ENCODE assay signal across 9 cellular contexts in genomic region chr10:124694467-124695195, GRCh38. TPM values are rescaled to one million over a fixed set of nuclear protein-coding genes. Genes with fewer than 3 reads are reported as not detected.
DNase-seq lines count a peak whose midpoint lies in the region; ATAC-seq and TF ChIP-seq lines count a peak whose summit lies in the region.
"Had no signal": no experiment of that assay in that cellular context is flagged by ENCODE, and none has a peak within 500 bp of the region (broad histone marks: within the 10 kb centered on the region; RNA-seq: fewer than 3 reads in every experiment).

No MANE protein-coding gene starts in this region.

- peak in 1 of 7 experiments; percentile 38 for DNase-seq in CD8-positive, alpha-beta T cell
- peak; percentile 8 for DNase-seq in NCI-H69 (lab: John Stamatoyannopoulos, UW)
- no peak for DNase-seq in epithelial cell of prostate (ENCODE audit: low read depth, low spot score)
- DNase-seq in ovary: no peak
- no peak for DNase-seq in midbrain (lab: John Stamatoyannopoulos, UW)
- DNase-seq in hippocampal formation (lab: John Stamatoyannopoulos, UW): no peak

- no peaks in the 10 kb centered on the region for H3K27me3 ChIP-seq in CD8-positive, alpha-beta T cell (ENCODE audit: insufficient read depth, low read length)
- H3K27me3 ChIP-seq in ovary: no peaks in the 10 kb centered on the region

- intact Hi-C loops in CD8-positive, alpha-beta T cell (cut with DNase I, micrococcal nuclease): no loop called here
- intact Hi-C loops in ovary (cut with DNase I): no loop called here

- no peak for TF ChIP-seq CTCF in CD8-positive, alpha-beta T cell (IDR thresholded peaks at IDR 0.05)
- TF ChIP-seq CTCF in ovary (IDR thresholded peaks at IDR 0.05): no peak

- no peaks in the 10 kb centered on the region for H3K9me3 Mint-ChIP-seq in CD8-positive, alpha-beta T cell

- H3K4me1 ChIP-seq in CD8-positive, alpha-beta T cell (ENCODE audit: insufficient read depth, low read length): peaks cover 65% of the 10 kb centered on the region
- peaks cover 20% of the 10 kb centered on the region for H3K4me1 ChIP-seq in ovary (ENCODE audit: insufficient read depth)

- ATAC-seq in CD8-positive, alpha-beta T cell: peak; percentile 21
- ATAC-seq in HG02759 (IDR thresholded peaks at IDR 0.05; ENCODE audit: unreplicated experiment) (no peak), HG02840 (IDR thresholded peaks at IDR 0.05; ENCODE audit: low FRiP score, unreplicated experiment) (no peak)

- 92 to 94% (median 92%) methylated on average over 14 of the region's 14 CpGs for WGBS in ovary, 3 donors

- H3K36me3 Mint-ChIP-seq in CD8-positive, alpha-beta T cell: peaks cover 50% of the 10 kb centered on the region

- peak overlapping the region; percentile 87 for H3K27ac Mint-ChIP-seq in CD8-positive, alpha-beta T cell

- no peak for TF ChIP-seq EP300 in ovary (IDR thresholded peaks at IDR 0.05)

- no peak for TF ChIP-seq POLR2A in ovary (IDR thresholded peaks at IDR 0.05)

- H3K27me3 Mint-ChIP-seq in CD8-positive, alpha-beta T cell (ENCODE audit: low read depth): no peaks in the 10 kb centered on the region

- H3K27ac ChIP-seq in CD8-positive, alpha-beta T cell (ENCODE audit: low read depth, low read length): peak overlapping the region; percentile 21
- peak overlapping the region; percentile 22 for H3K27ac ChIP-seq in epithelial cell of prostate
- peak overlapping the region; percentile 38 to 39 for H3K27ac ChIP-seq in ovary
- H3K27ac ChIP-seq: HL-60 had no signal

- CTCF ChIA-PET in CD8-positive, alpha-beta T cell (lab: Charles Lee): interaction anchor here (0.6 to 2.0 kb wide), 5 partner anchors 19 to 46 kb away, joined by 3 to 10 read pairs (median 3); no protein-coding TSS in a partner anchor

- peaks cover 4% of the 10 kb centered on the region for H3K36me3 ChIP-seq in CD8-positive, alpha-beta T cell (ENCODE audit: insufficient read depth, low read length)
- no peaks in the 10 kb centered on the region for H3K36me3 ChIP-seq in ovary

- no peak overlapping the region for H3K4me3 ChIP-seq in CD8-positive, alpha-beta T cell (ENCODE audit: low read depth, low read length)
- no peak overlapping the region for H3K4me3 ChIP-seq in ovary

- H3K9me3 ChIP-seq in CD8-positive, alpha-beta T cell (ENCODE audit: low read length): no peaks in the 10 kb centered on the region
- H3K9me3 ChIP-seq in ovary: no peaks in the 10 kb centered on the region

- POLR2A ChIA-PET in CD8-positive, alpha-beta T cell (lab: Charles Lee): interaction anchor here (1.1 to 1.4 kb wide), 2 partner anchors 14 to 51 kb away, joined by 3 read pairs; no protein-coding TSS in a partner anchor

- H3K4me3 Mint-ChIP-seq in CD8-positive, alpha-beta T cell: no peak overlapping the region

- H3K4me1 Mint-ChIP-seq in CD8-positive, alpha-beta T cell (ENCODE audit: low read depth): peaks cover 82% of the 10 kb centered on the region

RNA-seq across cellular contexts. Expression of gene FAM53B, which starts 49.5 kb away (rescaled TPM):
- total RNA-seq in CD8-positive, alpha-beta T cell: 10 to 100 TPM; 51.9 to 57.1 TPM
- 10 to 100 TPM; 29.8 to 77.6 (median 47.8) TPM for total RNA-seq in ovary
- polyA plus RNA-seq in ovary: 10 to 100 TPM in 1 of 2 donors, 1 to 10 TPM in 1; 9.7 to 21.3 TPM
